ENCODE assay signal across 8 cellular contexts in the genomic region with DNA sequence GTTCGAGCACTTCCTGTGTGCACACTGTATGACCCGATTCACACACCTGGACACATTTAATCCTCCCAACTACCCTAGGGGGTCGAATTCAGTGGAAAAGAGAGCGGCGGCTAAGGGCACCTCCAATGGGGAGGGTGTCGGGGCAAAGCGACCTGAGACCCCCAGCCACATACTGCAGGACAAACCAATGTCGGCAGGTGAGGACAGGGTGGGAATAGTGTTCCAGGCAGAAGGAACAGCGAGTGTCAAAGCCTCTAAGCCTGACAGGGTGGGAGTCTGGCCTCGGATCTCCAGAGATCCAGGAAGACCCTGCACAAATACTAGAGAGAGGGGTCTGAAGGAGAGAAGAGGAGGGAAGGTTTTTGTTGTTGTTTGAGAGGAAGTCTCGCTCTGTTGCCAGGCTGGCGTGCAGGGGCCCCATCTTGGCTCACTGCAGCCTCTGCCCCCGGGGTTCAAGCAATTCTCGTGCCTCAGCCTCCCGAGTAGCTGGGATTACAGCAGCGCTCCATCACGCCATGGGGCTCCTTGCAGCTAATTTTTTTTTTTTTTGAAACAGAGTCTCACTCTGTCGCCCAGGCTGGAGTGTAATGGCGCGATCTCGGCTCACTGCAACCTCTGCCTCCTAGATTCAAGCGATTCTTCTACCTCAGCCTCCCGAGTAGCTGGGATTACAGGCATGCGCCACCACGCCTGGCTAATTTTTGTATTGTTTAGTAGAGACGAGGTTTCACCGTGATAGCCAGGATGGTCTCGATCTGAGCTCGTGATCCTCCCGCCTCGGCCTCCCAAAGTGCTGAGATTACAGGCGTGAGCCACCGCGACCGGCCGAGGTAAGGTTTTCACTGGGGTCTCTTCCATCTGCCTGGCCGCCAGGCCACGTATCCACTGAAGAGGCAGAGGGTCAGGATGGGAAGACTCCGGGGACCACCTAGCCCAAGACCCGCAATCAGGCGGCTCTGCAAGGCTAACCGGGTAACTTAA. TPM values are rescaled to one million over a fixed set of nuclear protein-coding genes. Genes with fewer than 3 reads are reported as not detected.
A peak's percentile ranks its signal among the peaks of the same experiment; 100 is the strongest.
DNase-seq lines count a peak whose midpoint lies in the region; ATAC-seq, FAIRE-seq and TF ChIP-seq lines count a peak whose summit lies in the region.

No MANE protein-coding gene starts in this region.

- no peak overlapping the region for H2BK120ac ChIP-seq in H1 (replicated peaks; ENCODE audit: low read depth, low read length)

- ATAC-seq in CD4-positive, alpha-beta T cell (ENCODE audit: poor library complexity): no peak
- ATAC-seq in HG03442 (IDR thresholded peaks at IDR 0.05; ENCODE audit: unreplicated experiment): no peak

- no peak overlapping the region for H4K8ac ChIP-seq in H1 (ENCODE audit: extremely low read depth, insufficient read depth, low read length)

- POLR2A ChIA-PET in CD4-positive, alpha-beta T cell (lab: Charles Lee): interaction anchor here (0.6 to 4.8 kb wide), 4 partner anchors 19 to 36 kb away, joined by 4 to 37 read pairs (median 14); partner anchors contain the start of genes BUD31 and PDAP1
- POLR2A ChIA-PET in H1 (lab: Charles Lee; ENCODE audit: partially characterized antibody): interaction anchor here (0.6 to 5.5 kb wide), 12 partner anchors 8 to 347 kb away, joined by 3 to 49 read pairs (median 4); partner anchors contain the start of genes BUD31 and PDAP1

- H3K36me3 ChIP-seq in Loucy (ENCODE audit: insufficient read depth, low read length) (peaks cover 4% of the 10 kb centered on the region; the same call in 1 of the 2 replicates), H1 (ENCODE audit: control insufficient read depth in 2 of 4, insufficient read depth in 4 of 4, low read length in 3 of 4) (peaks cover 0 to 3% (median 0%) of the 10 kb centered on the region in 4 experiments; a peak in 1 of 8 replicates), neural progenitor cell (no peaks in the 10 kb centered on the region)

- no peaks in the 10 kb centered on the region for H3K9me3 ChIP-seq in CD4-positive, alpha-beta T cell (ENCODE audit: control insufficient read depth, low read length)
- H3K9me3 ChIP-seq in Loucy (ENCODE audit: insufficient read depth, low read depth, low read length): no peaks in the 10 kb centered on the region
- H3K9me3 ChIP-seq in H1 (ENCODE audit: insufficient read depth in 2 of 2, low read depth in 1 of 2, low read length in 1 of 2): no peaks in the 10 kb centered on the region
- H3K9me3 ChIP-seq in neural progenitor cell (ENCODE audit: low read depth): no peaks in the 10 kb centered on the region

- no peak overlapping the region for H2BK20ac ChIP-seq in H1 (ENCODE audit: low read length)

- H3K4ac ChIP-seq in H1 (replicated peaks; ENCODE audit: insufficient read length, low read depth, low read length): no peak overlapping the region

- no peak overlapping the region for H4K5ac ChIP-seq in H1 (ENCODE audit: insufficient read length, low read depth, low read length)

- 0 out of 2 replicates have a peak, but pooled peaks cover 6% of the 10 kb centered on the region for H3K23me2 ChIP-seq in H1 (ENCODE audit: low read depth, low read length)

- H3K9me3 Mint-ChIP-seq in CD4-positive, alpha-beta T cell: no peaks in the 10 kb centered on the region
- no peaks in the 10 kb centered on the region for H3K9me3 Mint-ChIP-seq in neural progenitor cell

- H3K4me2 ChIP-seq in Loucy (ENCODE audit: low read depth, low read length, poor library complexity, severe bottlenecking): peak overlapping the region; percentile 64
- peak overlapping the region; percentile 47 to 79 for H3K4me2 ChIP-seq in H1 (ENCODE audit: insufficient read depth in 1 of 2, low read depth in 2 of 2, low read length in 2 of 2)
- peak overlapping the region; percentile 82 for H3K4me2 ChIP-seq in neural progenitor cell

- H2BK12ac ChIP-seq in H1 (ENCODE audit: low read depth, low read length): no peak overlapping the region

- H3K36me3 Mint-ChIP-seq in CD4-positive, alpha-beta T cell (ENCODE audit: low read depth): peaks cover 22% of the 10 kb centered on the region
- peaks cover 2% of the 10 kb centered on the region for H3K36me3 Mint-ChIP-seq in neural progenitor cell

- TF ChIP-seq RAD21 in H1 (IDR thresholded peaks at IDR 0.05 in 1 of 2, conservative IDR thresholded peaks at IDR 0.05 in 1 of 2; ENCODE audit: low read depth in 2 of 2, low read length in 2 of 2): no peak

- H3K27me3 ChIP-seq in CD4-positive, alpha-beta T cell (ENCODE audit: control insufficient read depth, insufficient read depth, low read length): no peaks in the 10 kb centered on the region
- H3K27me3 ChIP-seq in Loucy (ENCODE audit: insufficient read depth, low read length, poor library complexity, severe bottlenecking) (no peaks in the 10 kb centered on the region), H1 (replicated peaks in 1 of 4; ENCODE audit: control insufficient read depth in 3 of 4, extremely low read depth in 1 of 4, insufficient read depth in 3 of 4, low read length in 3 of 4) (no peaks in the 10 kb centered on the region), neural progenitor cell (peaks cover 12% of the 10 kb centered on the region)

- H2BK15ac ChIP-seq in H1 (ENCODE audit: low read length): no peak overlapping the region

- H3K79me2 ChIP-seq in Loucy (ENCODE audit: insufficient read depth, low read length) (peaks cover 37% of the 10 kb centered on the region), H1 (ENCODE audit: control insufficient read depth in 1 of 2, insufficient read depth in 2 of 2, low read length in 2 of 2) (peaks cover 0 to 5% of the 10 kb centered on the region in 2 experiments; a peak in 2 of 4 replicates), neural progenitor cell (ENCODE audit: low read depth) (peaks cover 12% of the 10 kb centered on the region)

- no peak overlapping the region for H4K91ac ChIP-seq in H1 (replicated peaks; ENCODE audit: insufficient read length, low read length)

- no peak overlapping the region for H2BK5ac ChIP-seq in H1 (ENCODE audit: low read depth, low read length)

- no peak for TF ChIP-seq EP300 in H1 (IDR thresholded peaks at IDR 0.05; ENCODE audit: borderline replicate concordance in 1 of 2, low read depth in 2 of 2, low read length in 2 of 2)

- intact Hi-C loops in CD4-positive, alpha-beta T cell (cut with DNase I, micrococcal nuclease): loop anchor here in 1 of 2 experiments (1.0 to 2.0 kb wide), 2 partner anchors 19 to 35 kb away; partner anchors contain the start of genes BUD31 and PDAP1

- WGBS in H1 (ENCODE audit: extremely low coverage in 1 of 2, insufficient coverage in 1 of 2, insufficient read length in 1 of 2, insufficient replicate concordance in 2 of 2, low coverage in 1 of 2, low lambda C conversion rate in 2 of 2, missing lambda C conversion rate in 1 of 2), 2 experiments: 77% methylated on average over 42 of the region's 42 CpGs; no CpG with 5 or more reads in 1 of the 2 experiments

- peak overlapping the region; percentile 81 for H3K27ac Mint-ChIP-seq in CD4-positive, alpha-beta T cell
- no peak overlapping the region for H3K27ac Mint-ChIP-seq in neural progenitor cell

- peak overlapping the region; percentile 94 for H3K9ac ChIP-seq in Loucy (ENCODE audit: low read depth, low read length, poor library complexity, severe bottlenecking)
- H3K9ac ChIP-seq in H1 (replicated peaks in 1 of 4; ENCODE audit: extremely low read depth in 1 of 4, low read depth in 3 of 4, low read length in 3 of 4): no peak overlapping the region
- H3K9ac ChIP-seq in neural progenitor cell: no peak overlapping the region

- no peak overlapping the region for H3K14ac ChIP-seq in H1 (ENCODE audit: insufficient read length)

- H3K4me1 ChIP-seq in Loucy (ENCODE audit: insufficient read depth, low read length, poor library complexity, severe bottlenecking) (peaks cover 7% of the 10 kb centered on the region), H1 (replicated peaks in 1 of 4; ENCODE audit: control insufficient read depth in 3 of 4, insufficient read depth in 4 of 4, low read length in 3 of 4) (peaks cover 0 to 2% (median 0%) of the 10 kb centered on the region in 4 experiments; a peak in 1 of 7 replicates), neural progenitor cell (no peaks in the 10 kb centered on the region)

- peaks cover 20% of the 10 kb centered on the region for H4K20me1 ChIP-seq in Loucy (ENCODE audit: insufficient read depth, low read length, poor library complexity, severe bottlenecking)
- peaks cover 2 to 4% of the 10 kb centered on the region in 2 experiments for H4K20me1 ChIP-seq in H1 (replicated peaks in 1 of 2; ENCODE audit: control insufficient read depth in 1 of 2, insufficient read depth in 2 of 2, low read length in 2 of 2)
- peaks cover 4% of the 10 kb centered on the region for H4K20me1 ChIP-seq in neural progenitor cell (ENCODE audit: low read depth)

- TF ChIP-seq POLR2A in H1 (IDR thresholded peaks at IDR 0.05; ENCODE audit: control extremely low read depth in 1 of 2, low read depth in 2 of 2, low read length in 2 of 2): no peak

- H3K4me3 ChIP-seq in Loucy (ENCODE audit: low read length, poor library complexity, severe bottlenecking): peak overlapping the region; percentile 92
- peak overlapping the region; percentile 65 to 95 (median 70) for H3K4me3 ChIP-seq in H1 (ENCODE audit: extremely low read depth in 1 of 4, insufficient read depth in 2 of 4, low read depth in 3 of 4, low read length in 4 of 4)
- H3K4me3 ChIP-seq in neural progenitor cell: peak overlapping the region; percentile 95

- H3K9me2 ChIP-seq in Loucy (replicated peaks; ENCODE audit: low read depth, low read length): no peaks in the 10 kb centered on the region

- no peak for TF ChIP-seq CTCF in CD4-positive, alpha-beta T cell (IDR thresholded peaks at IDR 0.05)
- TF ChIP-seq CTCF in Loucy (conservative IDR thresholded peaks at IDR 0.05; ENCODE audit: low read length) (no peak), H1 (IDR thresholded peaks at IDR 0.05; ENCODE audit: control extremely low read depth in 1 of 3, insufficient read depth in 1 of 3, low read depth in 1 of 3, low read length in 3 of 3) (no peak), neural progenitor cell (IDR thresholded peaks at IDR 0.05) (no peak)

- H3K23ac ChIP-seq in H1 (ENCODE audit: insufficient read length): no peak overlapping the region

- no peak overlapping the region for H3K56ac ChIP-seq in H1 (replicated peaks; ENCODE audit: insufficient read length, low read depth, low read length)

- H3F3A ChIP-seq in Loucy (ENCODE audit: low read depth): no peaks in the 10 kb centered on the region
- H3F3A ChIP-seq in neural progenitor cell (ENCODE audit: low read depth): peaks cover 24% of the 10 kb centered on the region

- peaks cover 21% of the 10 kb centered on the region for H3K4me1 Mint-ChIP-seq in CD4-positive, alpha-beta T cell (ENCODE audit: low read depth)
- peaks cover 13% of the 10 kb centered on the region for H3K4me1 Mint-ChIP-seq in neural progenitor cell

- H3K4me3 Mint-ChIP-seq in CD4-positive, alpha-beta T cell: peak overlapping the region; percentile 89
- H3K4me3 Mint-ChIP-seq in neural progenitor cell: peak overlapping the region; percentile 87

- no peak for DNase-seq in CD4-positive, alpha-beta T cell
- DNase-seq in H1 (ENCODE audit: low read depth in 1 of 2, low spot score in 2 of 2) (no peak), neural progenitor cell (ENCODE audit: low spot score) (no peak), Ammon's horn (ENCODE audit: low spot score) (no peak), NCI-H526 treated with DMSO at 0.1 percent for 48 hours (lab: John Stamatoyannopoulos, UW) (no peak)
- no peak for DNase-seq in stimulated activated CD4-positive, alpha-beta T cell treated with anti-CD3 and anti-CD28 coated beads, Interleukin-4, amount 100 ng/mL, for 4 hours

- H3K27me3 Mint-ChIP-seq in CD4-positive, alpha-beta T cell: no peaks in the 10 kb centered on the region
- H3K27me3 Mint-ChIP-seq in neural progenitor cell (ENCODE audit: insufficient read depth, low read depth): peaks cover 10% of the 10 kb centered on the region

- H3K18ac ChIP-seq in H1 (ENCODE audit: extremely low read depth, low read length): no peak overlapping the region; the same call in 1 of the 2 replicates

- H2AFZ ChIP-seq in Loucy (ENCODE audit: low read length) (peak overlapping the region; percentile 99), H1 (ENCODE audit: low read length) (no peak overlapping the region; the same call in 1 of the 2 replicates), neural progenitor cell (replicated peaks) (peak overlapping the region; percentile 95)

- FAIRE-seq in H1 (lab: Jason Lieb, UNC): no peak

- CTCF ChIA-PET in CD4-positive, alpha-beta T cell (lab: Charles Lee): interaction anchor here (2.2 kb wide), 1 partner anchor 34 kb away, joined by 7 read pairs; the partner anchor contains the start of genes BUD31 and PDAP1
- CTCF ChIA-PET in H1 (lab: Charles Lee; ENCODE audit: partially characterized antibody): interaction anchor here (0.6 to 1.9 kb wide), 6 partner anchors 8 to 63 kb away, joined by 3 to 8 read pairs (median 4); no protein-coding TSS in a partner anchor

- peak overlapping the region; percentile 94 for H3K27ac ChIP-seq in CD4-positive, alpha-beta T cell (ENCODE audit: low read depth, low read length)
- H3K27ac ChIP-seq in H1 (ENCODE audit: low read depth, low read length) (no peak overlapping the region; the same call in 1 of the 2 replicates), neural progenitor cell (no peak overlapping the region)

- peaks cover 3% of the 10 kb centered on the region; the same call in 1 of the 2 replicates for H3K79me1 ChIP-seq in H1 (ENCODE audit: low read depth, low read length)

- H2AK5ac ChIP-seq in H1 (ENCODE audit: low read depth, low read length): no peak overlapping the region

RNA-seq across cellular contexts. Expression of gene ARPC1B, which starts 1.2 kb away (rescaled TPM):
- total RNA-seq in CD4-positive, alpha-beta T cell: 10 to 100 TPM; 58.8 to 66.6 TPM
- 61.8 and 64.5 TPM in 2 replicates for total RNA-seq in H1 (2021; fragmentation: NEBNext Ultra II Directional; extraction: Animal tissue kit (Norgen Biotek cat#: 25700))
- 115 and 165 TPM in 2 replicates for polyA plus RNA-seq in H1 (2011; rRNA removed)
- polyA plus RNA-seq in H1 (2011; cell fraction: cytosol; rRNA removed): 131 TPM
- 118 TPM for polyA plus RNA-seq in H1 (2011; cell fraction: nucleus; rRNA removed)
- polyA plus RNA-seq in H1 (2012, experiment 1 of 2): 92.2 to 133 TPM (median 114 TPM) in 4 replicates
- polyA plus RNA-seq in H1 (2012, experiment 2 of 2): 70.9 TPM
- 63.9 TPM for polyA plus RNA-seq in H1 (2013, experiment 1 of 2)
- 58.2 TPM for polyA plus RNA-seq in H1 (2013, experiment 2 of 2)
- polyA minus RNA-seq in H1 (2011; rRNA and poly(A)+ RNA removed): 33.9 and 53.6 TPM in 2 replicates
- polyA minus RNA-seq in H1 (2011; cell fraction: cytosol; rRNA and poly(A)+ RNA removed): 42.2 TPM
- polyA minus RNA-seq in H1 (2011; cell fraction: nucleus; rRNA and poly(A)+ RNA removed): 46.0 TPM
- total RNA-seq in neural progenitor cell (ENCODE audit: low replicate concordance): 23.6 and 50.5 TPM in 2 replicates

RNA-seq across cellular contexts. Expression of gene PDAP1, which starts 35.0 kb away (rescaled TPM):
- total RNA-seq in CD4-positive, alpha-beta T cell: 10 to 100 TPM; 35.0 to 38.0 TPM
- 169 and 174 TPM in 2 replicates for total RNA-seq in H1 (2021; fragmentation: NEBNext Ultra II Directional; extraction: Animal tissue kit (Norgen Biotek cat#: 25700))
- polyA plus RNA-seq in H1 (2011; rRNA removed): 26.6 and 37.1 TPM in 2 replicates
- polyA plus RNA-seq in H1 (2011; cell fraction: cytosol; rRNA removed): 121 TPM
- 34.9 TPM for polyA plus RNA-seq in H1 (2011; cell fraction: nucleus; rRNA removed)
- polyA plus RNA-seq in H1 (2012, experiment 1 of 2): 210 to 261 TPM (median 258 TPM) in 4 replicates
- polyA plus RNA-seq in H1 (2012, experiment 2 of 2): 117 TPM
- 114 TPM for polyA plus RNA-seq in H1 (2013, experiment 1 of 2)
- 125 TPM for polyA plus RNA-seq in H1 (2013, experiment 2 of 2)
- polyA minus RNA-seq in H1 (2011; rRNA and poly(A)+ RNA removed): 5.6 and 11.0 TPM in 2 replicates
- polyA minus RNA-seq in H1 (2011; cell fraction: cytosol; rRNA and poly(A)+ RNA removed): 30.0 TPM
- 9.4 TPM for polyA minus RNA-seq in H1 (2011; cell fraction: nucleus; rRNA and poly(A)+ RNA removed)
- 136 and 170 TPM in 2 replicates for total RNA-seq in neural progenitor cell (ENCODE audit: low replicate concordance)

RNA-seq across cellular contexts. Expression of gene BUD31, which starts 35.4 kb away (rescaled TPM):
- 100 to 1,000 TPM; 147 to 153 TPM for total RNA-seq in CD4-positive, alpha-beta T cell
- total RNA-seq in H1 (2021; fragmentation: NEBNext Ultra II Directional; extraction: Animal tissue kit (Norgen Biotek cat#: 25700)): 114 and 121 TPM in 2 replicates
- 46.7 and 72.0 TPM in 2 replicates for polyA plus RNA-seq in H1 (2011; rRNA removed)
- 65.3 TPM for polyA plus RNA-seq in H1 (2011; cell fraction: cytosol; rRNA removed)
- polyA plus RNA-seq in H1 (2011; cell fraction: nucleus; rRNA removed): 53.6 TPM
- polyA plus RNA-seq in H1 (2012, experiment 1 of 2): 80.2 to 121 TPM (median 93.7 TPM) in 4 replicates
- 53.6 TPM for polyA plus RNA-seq in H1 (2012, experiment 2 of 2)
- 120 TPM for polyA plus RNA-seq in H1 (2013, experiment 1 of 2)
- 127 TPM for polyA plus RNA-seq in H1 (2013, experiment 2 of 2)
- polyA minus RNA-seq in H1 (2011; rRNA and poly(A)+ RNA removed): 18.5 and 23.9 TPM in 2 replicates
- polyA minus RNA-seq in H1 (2011; cell fraction: cytosol; rRNA and poly(A)+ RNA removed): 20.2 TPM
- 20.8 TPM for polyA minus RNA-seq in H1 (2011; cell fraction: nucleus; rRNA and poly(A)+ RNA removed)
- 59.7 and 98.2 TPM in 2 replicates for total RNA-seq in neural progenitor cell (ENCODE audit: low replicate concordance)

RNA-seq across cellular contexts. Expression of gene ARPC1A, which starts 47.7 kb away (rescaled TPM):
- total RNA-seq in CD4-positive, alpha-beta T cell: 10 to 100 TPM; 25.3 to 30.4 TPM
- 147 and 155 TPM in 2 replicates for total RNA-seq in H1 (2021; fragmentation: NEBNext Ultra II Directional; extraction: Animal tissue kit (Norgen Biotek cat#: 25700))
- polyA plus RNA-seq in H1 (2011; rRNA removed): 123 and 140 TPM in 2 replicates
- 115 TPM for polyA plus RNA-seq in H1 (2011; cell fraction: cytosol; rRNA removed)
- polyA plus RNA-seq in H1 (2011; cell fraction: nucleus; rRNA removed): 109 TPM
- 124 to 146 TPM (median 139 TPM) in 4 replicates for polyA plus RNA-seq in H1 (2012, experiment 1 of 2)
- polyA plus RNA-seq in H1 (2012, experiment 2 of 2): 134 TPM
- 173 TPM for polyA plus RNA-seq in H1 (2013, experiment 1 of 2)
- 185 TPM for polyA plus RNA-seq in H1 (2013, experiment 2 of 2)
- polyA minus RNA-seq in H1 (2011; rRNA and poly(A)+ RNA removed): 107 and 108 TPM in 2 replicates
- 49.9 TPM for polyA minus RNA-seq in H1 (2011; cell fraction: cytosol; rRNA and poly(A)+ RNA removed)
- polyA minus RNA-seq in H1 (2011; cell fraction: nucleus; rRNA and poly(A)+ RNA removed): 47.1 TPM
- total RNA-seq in neural progenitor cell (ENCODE audit: low replicate concordance): 143 and 154 TPM in 2 replicates
